In the genomic region with DNA sequence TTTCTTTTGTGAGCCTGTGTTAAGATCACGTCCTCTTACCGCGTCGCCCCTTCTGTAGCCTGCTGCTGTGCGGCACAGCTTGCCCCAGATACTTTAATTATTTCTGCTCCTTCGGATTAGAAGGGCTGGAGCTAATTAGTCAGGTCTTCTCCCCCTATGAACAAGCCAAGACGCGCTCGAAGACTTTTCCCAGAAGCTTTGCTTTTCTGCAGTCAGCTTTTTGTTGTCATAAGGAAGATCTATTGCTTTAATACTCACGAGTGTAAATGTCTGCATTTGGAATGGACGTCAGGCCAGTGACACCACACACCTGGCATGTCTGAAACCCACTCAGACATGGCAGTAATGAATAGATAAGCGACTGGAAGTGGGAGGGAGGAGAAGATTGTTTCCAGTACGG, we compare ENCODE assay signal across 14 cellular contexts. TPM values are rescaled to one million over a fixed set of nuclear protein-coding genes. Genes with fewer than 3 reads are reported as not detected.
A peak's percentile ranks its signal among the peaks of the same experiment; 100 is the strongest.
DNase-seq lines count a peak whose midpoint lies in the region; TF ChIP-seq lines count a peak whose summit lies in the region.
"Had no signal": no experiment of that assay in that cellular context is flagged by ENCODE, and none has a peak within 500 bp of the region (broad histone marks: within the 10 kb centered on the region; RNA-seq: fewer than 3 reads in every experiment).

No MANE protein-coding gene starts in this region.

- DNase-seq in HCEC 1CT, result peak; percentile 15
- peak; percentile 82 for DNase-seq in NCI-H69 (lab: John Stamatoyannopoulos, UW)
- DNase-seq in epithelial cell of esophagus (ENCODE audit: low read depth), result peak; percentile 54
- no peak for DNase-seq in SKM-1 (lab: John Stamatoyannopoulos, UW; ENCODE audit: unreplicated experiment)
- DNase-seq in NCI-H2227 (lab: John Stamatoyannopoulos, UW; ENCODE audit: unreplicated experiment), result no peak
- DNase-seq in H7, result no peak
- DNase-seq in endothelial cell (ENCODE audit: low spot score), result no peak
- DNase-seq: activated CD4-positive, alpha-beta T cell treated with anti-CD3 and anti-CD28 coated beads for 48 hours; NCI-H1436 treated with DMSO at 0.1 percent for 48 hours; OCI-M1; stimulated activated CD4-positive, alpha-beta T cell treated with anti-CD3 and anti-CD28 coated beads, Interleukin-4, amount 100 ng/mL, for 4 hours; stimulated activated naive CD8-positive, alpha-beta T cell treated with anti-CD3 and anti-CD28 coated beads, Interleukin-15, Interleukin-2, amounts not matched to agents 100 U/mL and 50 U/mL, for 24 hours had no signal

- H3K27me3 Mint-ChIP-seq in endothelial cell (ENCODE audit: unreplicated experiment), result peaks cover 3% of the 10 kb centered on the region

- no peaks in the 10 kb centered on the region for H3K27me3 ChIP-seq in rectal smooth muscle tissue (ENCODE audit: control insufficient read depth, insufficient read depth, low read length)
- no peaks in the 10 kb centered on the region for H3K27me3 ChIP-seq in H7 (ENCODE audit: control insufficient read depth, insufficient read depth, low read length)
- H3K27me3 ChIP-seq: BLaER1 treated with 17β-estradiol and CSF1 and Interleukin-3, amounts not matched to agents 10 nM and 100 nM had no signal

- no peak overlapping the region for H3K27ac Mint-ChIP-seq in endothelial cell (ENCODE audit: unreplicated experiment)

- no peak overlapping the region for H3K9ac ChIP-seq in rectal smooth muscle tissue (ENCODE audit: low read length)
- H3K9ac ChIP-seq: BLaER1 treated with 17β-estradiol and CSF1 and Interleukin-3, amounts not matched to agents 10 nM and 100 nM had no signal

- no peaks in the 10 kb centered on the region for H3K9me3 Mint-ChIP-seq in endothelial cell (ENCODE audit: unreplicated experiment)

- H3K4me3 ChIP-seq in epithelial cell of esophagus (ENCODE audit: low read length) (no peak overlapping the region), rectal smooth muscle tissue (ENCODE audit: low read length) (no peak overlapping the region), H7 (ENCODE audit: insufficient read depth, low read depth, low read length) (no peak overlapping the region)
- H3K4me3 ChIP-seq: BLaER1 treated with 17β-estradiol and CSF1 and Interleukin-3, amounts not matched to agents 10 nM and 100 nM had no signal

- H3K4me1 Mint-ChIP-seq in endothelial cell (ENCODE audit: unreplicated experiment), result peaks cover 4% of the 10 kb centered on the region

- H3K27ac ChIP-seq in rectal smooth muscle tissue (ENCODE audit: low read depth, low read length), result peak overlapping the region; percentile 63
- H3K27ac ChIP-seq: BLaER1 treated with 17β-estradiol and CSF1 and Interleukin-3, amounts not matched to agents 10 nM and 100 nM had no signal

- TF ChIP-seq CTCF in epithelial cell of esophagus (IDR thresholded peaks at IDR 0.05; ENCODE audit: insufficient read depth, low read depth, low read length, missing control alignments) (no peak), endothelial cell (IDR thresholded peaks at IDR 0.05; ENCODE audit: unreplicated experiment) (no peak)

- peaks cover 26% of the 10 kb centered on the region for H3K4me1 ChIP-seq in rectal smooth muscle tissue (ENCODE audit: control insufficient read depth, insufficient read depth, low read length)

- H3K36me3 Mint-ChIP-seq in endothelial cell (ENCODE audit: low read depth, unreplicated experiment), result no peaks in the 10 kb centered on the region

- no peak overlapping the region for H3K4me3 Mint-ChIP-seq in endothelial cell (ENCODE audit: unreplicated experiment)

- no peaks in the 10 kb centered on the region for H3K36me3 ChIP-seq in rectal smooth muscle tissue (ENCODE audit: control insufficient read depth, insufficient read depth, low read length)
- no peaks in the 10 kb centered on the region for H3K36me3 ChIP-seq in H7 (replicated peaks; ENCODE audit: control insufficient read depth, insufficient read depth, low read length)
- H3K36me3 ChIP-seq: BLaER1 treated with 17β-estradiol and CSF1 and Interleukin-3, amounts not matched to agents 10 nM and 100 nM had no signal

RNA-seq across cellular contexts. Expression of a gene that starts 37.0 kb away (rescaled TPM):
- total RNA-seq in H7 (2014; rRNA removed; shearing (Covaris generic)), result 1.7 and 3.3 TPM in 2 replicates
- total RNA-seq in endothelial cell (ENCODE audit: unreplicated experiment), result 6.7 TPM

Comparison
In these comparisons a context has a peak if more than half of its experiments do, and no peak if none do; other contexts are left out.
1. DNase-seq: peak in HCEC 1CT (single experiment), NCI-H69 (single experiment) and epithelial cell of esophagus (single experiment); none in SKM-1 (single experiment), NCI-H2227 (single experiment), H7 (single experiment) and endothelial cell (single experiment).